In the genomic region with DNA sequence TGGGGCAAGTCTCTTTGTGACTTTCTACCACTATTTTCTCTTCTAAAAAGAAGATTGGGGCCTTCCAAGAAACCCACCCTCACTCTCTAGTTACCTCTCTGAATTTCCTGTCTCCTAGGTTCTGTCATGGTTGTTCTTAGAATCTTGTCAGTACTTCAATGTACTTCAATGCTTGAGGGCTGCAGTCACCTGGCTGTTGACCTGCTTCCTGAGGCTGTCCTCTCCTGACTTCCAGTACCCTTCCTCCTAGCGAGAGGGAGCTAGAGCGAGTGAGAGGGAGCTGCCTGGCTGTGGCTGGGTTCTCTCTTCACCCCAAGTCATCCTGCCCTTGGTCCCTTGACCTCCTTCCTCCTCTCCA, we compare ENCODE assay signal across 13 cellular contexts. TPM values are rescaled to one million over a fixed set of nuclear protein-coding genes. Genes with fewer than 3 reads are reported as not detected.
A peak's percentile ranks its signal among the peaks of the same experiment; 100 is the strongest.
DNase-seq lines count a peak whose midpoint lies in the region; ATAC-seq and TF ChIP-seq lines count a peak whose summit lies in the region.
"Had no signal": no experiment of that assay in that cellular context is flagged by ENCODE, and none has a peak within 500 bp of the region (broad histone marks: within the 10 kb centered on the region; RNA-seq: fewer than 3 reads in every experiment).

No MANE protein-coding gene starts in this region.

- H3K9ac ChIP-seq in SK-N-SH: no peak overlapping the region

- H3K79me2 ChIP-seq in SK-N-SH (ENCODE audit: insufficient read depth): peaks cover 2% of the 10 kb centered on the region; the same call in 1 of the 2 replicates

- TF ChIP-seq RAD21 in SK-N-SH (IDR thresholded peaks at IDR 0.05; ENCODE audit: low read length): no peak

- H3K36me3 ChIP-seq in KOPT-K1 (ENCODE audit: insufficient read depth, low read length): no peaks in the 10 kb centered on the region
- H3K36me3 ChIP-seq in left lung: no peaks in the 10 kb centered on the region
- H3K36me3 ChIP-seq in SK-N-SH (replicated peaks in 1 of 2; ENCODE audit: control insufficient read depth in 1 of 2, insufficient read depth in 2 of 2, low read length in 1 of 2): no peaks in the 10 kb centered on the region
- H3K36me3 ChIP-seq: upper lobe of left lung had no signal

- no peak overlapping the region for H3K4me3 ChIP-seq in left lung
- no peak overlapping the region for H3K4me3 ChIP-seq in SK-N-SH (ENCODE audit: low read depth in 2 of 2, low read length in 1 of 2)
- H3K4me3 ChIP-seq: upper lobe of left lung had no signal

- no peak for TF ChIP-seq CTCF in left lung (IDR thresholded peaks at IDR 0.05)
- no peak for TF ChIP-seq CTCF in SK-N-SH (IDR thresholded peaks at IDR 0.05)

- TF ChIP-seq EP300 in SK-N-SH (IDR thresholded peaks at IDR 0.05; ENCODE audit: borderline replicate concordance in 1 of 2, low read depth in 1 of 2, low read length in 1 of 2): no peak

- ATAC-seq in activated CD4-positive, CD25-positive, alpha-beta regulatory T cell treated with anti-CD3 and anti-CD28 coated beads, Interleukin-2, amount 50 U/mL, for 24 hours: peak; percentile 28 to 47
- ATAC-seq in GM19395 (IDR thresholded peaks at IDR 0.05; ENCODE audit: unreplicated experiment): peak; percentile 19
- peak; percentile 88 for ATAC-seq in left lung
- no peak for ATAC-seq in HG03108 (IDR thresholded peaks at IDR 0.05; ENCODE audit: unreplicated experiment)

- H2AFZ ChIP-seq in SK-N-SH (ENCODE audit: low read depth): no peak overlapping the region

- POLR2A ChIA-PET in SK-N-SH (lab: Yijun Ruan, JAX): no interaction called here

- no peaks in the 10 kb centered on the region for H3K9me2 ChIP-seq in SK-N-SH

- H3K4me1 ChIP-seq in left lung (no peaks in the 10 kb centered on the region), SK-N-SH (ENCODE audit: control insufficient read depth in 1 of 2, insufficient read depth in 2 of 2, low read depth in 1 of 2, low read length in 1 of 2) (no peaks in the 10 kb centered on the region)
- H3K4me1 ChIP-seq: upper lobe of left lung had no signal

- no peak for DNase-seq in activated CD4-positive, CD25-positive, alpha-beta regulatory T cell treated with anti-CD3 and anti-CD28 coated beads, Interleukin-2, amount 50 U/mL, for 72 hours
- DNase-seq in left lung: no peak
- DNase-seq in MV-4-11 (lab: John Stamatoyannopoulos, UW): no peak
- DNase-seq in SK-N-SH: no peak
- DNase-seq: activated T-cell treated with anti-CD3 and anti-CD28 coated beads, Interleukin-2, amount 50 U/mL, for 4 hours; foreskin melanocyte; NCI-H146; NCI-H526 treated with DMSO at 0.1 percent for 48 hours had no signal

- intact Hi-C loops in left lung (cut with DNase I): no loop called here

- CTCF ChIA-PET in SK-N-SH (lab: Yijun Ruan, JAX): interaction anchor here (1.6 kb wide), 1 partner anchor 109 kb away, joined by 5 read pairs; no protein-coding TSS in a partner anchor

- H3F3A ChIP-seq in SK-N-SH (replicated peaks; ENCODE audit: insufficient read depth): no peaks in the 10 kb centered on the region

- no peak overlapping the region for H3K4me2 ChIP-seq in SK-N-SH

- H3K27ac ChIP-seq in KOPT-K1 (ENCODE audit: low read depth, low read length, poor library complexity, severe bottlenecking) (peak overlapping the region; percentile 50), left lung (no peak overlapping the region), SK-N-SH (ENCODE audit: low read depth in 2 of 2, low read length in 1 of 2) (no peak overlapping the region)
- H3K27ac ChIP-seq: upper lobe of left lung had no signal

- H3K9me3 ChIP-seq in KOPT-K1 (ENCODE audit: insufficient read depth, low read length, poor library complexity, severe bottlenecking): no peaks in the 10 kb centered on the region
- no peaks in the 10 kb centered on the region for H3K9me3 ChIP-seq in left lung
- H3K9me3 ChIP-seq in SK-N-SH: no peaks in the 10 kb centered on the region
- H3K9me3 ChIP-seq: upper lobe of left lung had no signal

- H4K20me1 ChIP-seq in SK-N-SH (ENCODE audit: insufficient read depth): no peaks in the 10 kb centered on the region

- 57% methylated on average over 2 of the region's 2 CpGs for WGBS in SK-N-SH (ENCODE audit: low lambda C conversion rate)

- H3K27me3 ChIP-seq in left lung (no peaks in the 10 kb centered on the region), SK-N-SH (ENCODE audit: insufficient read depth) (no peaks in the 10 kb centered on the region)
- H3K27me3 ChIP-seq: upper lobe of left lung had no signal

TF ChIP-seq in SK-N-SH, 30 proteins besides CTCF, POLR2A, EP300 and RAD21:
- TF ChIP-seq YY1 (IDR thresholded peaks at IDR 0.05; ENCODE audit: low read depth) (no peak), NRF1 (IDR thresholded peaks at IDR 0.05; ENCODE audit: low read depth, low read length) (no peak), RXRA (IDR thresholded peaks at IDR 0.05; ENCODE audit: borderline replicate concordance, low read depth) (no peak), NFIC (IDR thresholded peaks at IDR 0.05; ENCODE audit: borderline replicate concordance) (no peak), CHD2 (IDR thresholded peaks at IDR 0.05; ENCODE audit: low read length, partially characterized antibody) (no peak), TCF12 (IDR thresholded peaks at IDR 0.05) (no peak)
- TF ChIP-seq, protein P1, sequence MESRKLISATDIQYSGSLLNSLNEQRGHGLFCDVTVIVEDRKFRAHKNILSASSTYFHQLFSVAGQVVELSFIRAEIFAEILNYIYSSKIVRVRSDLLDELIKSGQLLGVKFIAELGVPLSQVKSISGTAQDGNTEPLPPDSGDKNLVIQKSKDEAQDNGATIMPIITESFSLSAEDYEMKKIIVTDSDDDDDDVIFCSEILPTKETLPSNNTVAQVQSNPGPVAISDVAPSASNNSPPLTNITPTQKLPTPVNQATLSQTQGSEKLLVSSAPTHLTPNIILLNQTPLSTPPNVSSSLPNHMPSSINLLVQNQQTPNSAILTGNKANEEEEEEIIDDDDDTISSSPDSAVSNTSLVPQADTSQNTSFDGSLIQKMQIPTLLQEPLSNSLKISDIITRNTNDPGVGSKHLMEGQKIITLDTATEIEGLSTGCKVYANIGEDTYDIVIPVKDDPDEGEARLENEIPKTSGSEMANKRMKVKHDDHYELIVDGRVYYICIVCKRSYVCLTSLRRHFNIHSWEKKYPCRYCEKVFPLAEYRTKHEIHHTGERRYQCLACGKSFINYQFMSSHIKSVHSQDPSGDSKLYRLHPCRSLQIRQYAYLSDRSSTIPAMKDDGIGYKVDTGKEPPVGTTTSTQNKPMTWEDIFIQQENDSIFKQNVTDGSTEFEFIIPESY (IDR thresholded peaks at IDR 0.05; ENCODE audit: borderline replicate concordance, low read depth): no peak
- TF ChIP-seq, protein P2, sequence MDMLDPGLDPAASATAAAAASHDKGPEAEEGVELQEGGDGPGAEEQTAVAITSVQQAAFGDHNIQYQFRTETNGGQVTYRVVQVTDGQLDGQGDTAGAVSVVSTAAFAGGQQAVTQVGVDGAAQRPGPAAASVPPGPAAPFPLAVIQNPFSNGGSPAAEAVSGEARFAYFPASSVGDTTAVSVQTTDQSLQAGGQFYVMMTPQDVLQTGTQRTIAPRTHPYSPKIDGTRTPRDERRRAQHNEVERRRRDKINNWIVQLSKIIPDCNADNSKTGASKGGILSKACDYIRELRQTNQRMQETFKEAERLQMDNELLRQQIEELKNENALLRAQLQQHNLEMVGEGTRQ (IDR thresholded peaks at IDR 0.05; ENCODE audit: borderline replicate concordance, low read depth, low read length): no peak
- TF ChIP-seq, protein P3, sequence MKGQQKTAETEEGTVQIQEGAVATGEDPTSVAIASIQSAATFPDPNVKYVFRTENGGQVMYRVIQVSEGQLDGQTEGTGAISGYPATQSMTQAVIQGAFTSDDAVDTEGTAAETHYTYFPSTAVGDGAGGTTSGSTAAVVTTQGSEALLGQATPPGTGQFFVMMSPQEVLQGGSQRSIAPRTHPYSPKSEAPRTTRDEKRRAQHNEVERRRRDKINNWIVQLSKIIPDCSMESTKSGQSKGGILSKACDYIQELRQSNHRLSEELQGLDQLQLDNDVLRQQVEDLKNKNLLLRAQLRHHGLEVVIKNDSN (IDR thresholded peaks at IDR 0.05; ENCODE audit: borderline replicate concordance, low read depth): no peak

RNA-seq across cellular contexts. Expression of a gene that starts 17.7 kb away (rescaled TPM):
- 10 to 100 TPM; 35.1 to 38.9 TPM for total RNA-seq in left lung
- 57.7 and 62.9 TPM in 2 replicates for polyA plus RNA-seq in SK-N-SH (2012; rRNA removed)
- polyA plus RNA-seq in SK-N-SH (2012; cell fraction: cytosol; rRNA removed): 43.0 and 51.5 TPM in 2 replicates
- polyA plus RNA-seq in SK-N-SH (2012; cell fraction: nucleus; rRNA removed): 45.0 and 49.0 TPM in 2 replicates
